20 cellular contexts compared by ENCODE assay signal in genomic region chr18:66511810-66512209, GRCh38.
DNase-seq lines count a peak whose midpoint lies in the region; ATAC-seq and TF ChIP-seq lines count a peak whose summit lies in the region.
"Had no signal": no experiment of that assay in that cellular context is flagged by ENCODE, and none has a peak within 500 bp of the region (broad histone marks: within the 10 kb centered on the region; RNA-seq: fewer than 3 reads in every experiment).

No MANE protein-coding gene starts in this region.

- H3K9me2 ChIP-seq in GM23338 (ENCODE audit: insufficient read depth): no peaks in the 10 kb centered on the region

- no peaks in the 10 kb centered on the region for H3K9me3 ChIP-seq in BLaER1 treated with 17β-estradiol and CSF1 and Interleukin-3, amounts not matched to agents 10 nM and 100 nM (replicated peaks in 1 of 11)
- no peaks in the 10 kb centered on the region for H3K9me3 ChIP-seq in left lung
- H3K9me3 ChIP-seq: heart right ventricle, sigmoid colon, suprapubic skin had no signal

- H3K4me3 ChIP-seq in BLaER1 treated with 17β-estradiol and CSF1 and Interleukin-3, amounts not matched to agents 10 nM and 100 nM: no peak overlapping the region
- H3K4me3 ChIP-seq in choroid plexus epithelial cell (ENCODE audit: low read depth, low read length): no peak overlapping the region
- no peak overlapping the region for H3K4me3 ChIP-seq in left lung
- no peak overlapping the region for H3K4me3 ChIP-seq in GM23338
- H3K4me3 ChIP-seq: coronary artery, heart right ventricle, sigmoid colon, suprapubic skin had no signal

- no peaks in the 10 kb centered on the region for H3K79me2 ChIP-seq in GM23338 (replicated peaks; ENCODE audit: insufficient read depth)

- H3K36me3 ChIP-seq in BLaER1 treated with 17β-estradiol and CSF1 and Interleukin-3, amounts not matched to agents 10 nM and 100 nM: no peaks in the 10 kb centered on the region
- no peaks in the 10 kb centered on the region for H3K36me3 ChIP-seq in left lung
- no peaks in the 10 kb centered on the region for H3K36me3 ChIP-seq in GM23338 (ENCODE audit: insufficient read depth)
- H3K36me3 ChIP-seq: heart right ventricle, sigmoid colon, suprapubic skin had no signal

- no peaks in the 10 kb centered on the region for H3F3A ChIP-seq in GM23338 (replicated peaks; ENCODE audit: low read depth)

- H3K27me3 Mint-ChIP-seq in GM23338 (ENCODE audit: insufficient read depth, low read depth, poor library complexity): no peaks in the 10 kb centered on the region
- H3K27me3 Mint-ChIP-seq: IgD-negative memory B cell had no signal

- DNase-seq in LoVo (ENCODE audit: low spot score): peak; percentile 26
- peak; percentile 62 for DNase-seq in choroid plexus epithelial cell (ENCODE audit: low read depth)
- DNase-seq in left lung: no peak
- DNase-seq in DMS79 treated with DMSO at 0.1 percent for 48 hours (lab: John Stamatoyannopoulos, UW): no peak
- DNase-seq in GM23338 (ENCODE audit: low spot score): no peak
- DNase-seq: activated CD4-positive, alpha-beta T cell treated with anti-CD3 and anti-CD28 coated beads for 1 hour; activated gamma-delta T cell treated with Interleukin-2 at 50 U/mL for 16 hours; aorta; erythroblast; heart right ventricle; islet precursor cell; NCI-H1092; sigmoid colon; stimulated activated CD4-positive, alpha-beta T cell treated with anti-CD3 and anti-CD28 coated beads, Interleukin-2, amount 100 ng/mL, for 24 hours had no signal

- H3K27me3 ChIP-seq in BLaER1 treated with 17β-estradiol and CSF1 and Interleukin-3, amounts not matched to agents 10 nM and 100 nM: no peaks in the 10 kb centered on the region
- no peaks in the 10 kb centered on the region for H3K27me3 ChIP-seq in left lung
- H3K27me3 ChIP-seq in GM23338 (ENCODE audit: insufficient read depth): no peaks in the 10 kb centered on the region
- H3K27me3 ChIP-seq: heart right ventricle, sigmoid colon, suprapubic skin had no signal

- intact Hi-C loops in left lung (cut with DNase I): no loop called here

- no peak overlapping the region for H3K9ac ChIP-seq in BLaER1 treated with 17β-estradiol and CSF1 and Interleukin-3, amounts not matched to agents 10 nM and 100 nM

- peaks cover 0 to 28% (median 8%) of the 10 kb centered on the region in 10 experiments; a peak in 11 of 20 replicates for H3K4me1 ChIP-seq in BLaER1 treated with 17β-estradiol and CSF1 and Interleukin-3, amounts not matched to agents 10 nM and 100 nM
- H3K4me1 ChIP-seq in left lung (no peaks in the 10 kb centered on the region), GM23338 (ENCODE audit: insufficient read depth) (peaks cover 7% of the 10 kb centered on the region)
- H3K4me1 ChIP-seq: sigmoid colon, suprapubic skin had no signal

- no peak overlapping the region for H2AFZ ChIP-seq in GM23338

- ATAC-seq in left lung: peak; percentile 76
- no peak for ATAC-seq in GM23338
- ATAC-seq in GM18861 (IDR thresholded peaks at IDR 0.05; ENCODE audit: unreplicated experiment): no peak
- ATAC-seq in GM18868 (IDR thresholded peaks at IDR 0.05; ENCODE audit: unreplicated experiment): no peak
- ATAC-seq: heart right ventricle had no signal

- no peaks in the 10 kb centered on the region for H4K20me1 ChIP-seq in BLaER1 treated with 17β-estradiol and CSF1 and Interleukin-3, amounts not matched to agents 10 nM and 100 nM
- no peaks in the 10 kb centered on the region for H4K20me1 ChIP-seq in GM23338 (replicated peaks; ENCODE audit: insufficient read depth)

- no peak overlapping the region for H3K4me3 Mint-ChIP-seq in GM23338
- H3K4me3 Mint-ChIP-seq: IgD-negative memory B cell had no signal

- H3K36me3 Mint-ChIP-seq in GM23338 (ENCODE audit: low read depth): no peaks in the 10 kb centered on the region
- H3K36me3 Mint-ChIP-seq: IgD-negative memory B cell had no signal

- H3K4me2 ChIP-seq in BLaER1 treated with 17β-estradiol and CSF1 and Interleukin-3, amounts not matched to agents 10 nM and 100 nM: peak overlapping the region in 5 of 11 experiments; percentile 19 to 60 (median 40); a peak in 9 of 22 replicates
- H3K4me2 ChIP-seq in GM23338: no peak overlapping the region

- no peak overlapping the region for H3K27ac Mint-ChIP-seq in GM23338
- H3K27ac Mint-ChIP-seq: IgD-negative memory B cell had no signal

- no peaks in the 10 kb centered on the region for H3K9me3 Mint-ChIP-seq in GM23338
- H3K9me3 Mint-ChIP-seq: IgD-negative memory B cell had no signal

- TF ChIP-seq CTCF in choroid plexus epithelial cell (conservative IDR thresholded peaks at IDR 0.05; ENCODE audit: low read depth, low read length) (no peak), left lung (IDR thresholded peaks at IDR 0.05) (no peak), GM23338 (conservative IDR thresholded peaks at IDR 0.05; ENCODE audit: low read depth in 2 of 2) (no peak)

- H3K27ac ChIP-seq in BLaER1 treated with 17β-estradiol and CSF1 and Interleukin-3, amounts not matched to agents 10 nM and 100 nM: peak overlapping the region in 8 of 11 experiments; percentile 9 to 72 (median 43); a peak in 12 of 22 replicates
- H3K27ac ChIP-seq in left lung: peak overlapping the region in 1 of 2 donors; percentile 55
- no peak overlapping the region for H3K27ac ChIP-seq in GM23338 (ENCODE audit: low read depth)
- H3K27ac ChIP-seq: coronary artery, heart right ventricle, sigmoid colon, suprapubic skin had no signal

- peaks cover 11% of the 10 kb centered on the region; the same call in 2 of the 3 replicates for H3K4me1 Mint-ChIP-seq in GM23338
- H3K4me1 Mint-ChIP-seq: IgD-negative memory B cell had no signal

TF ChIP-seq in GM23338, 12 proteins besides CTCF, POLR2A, EP300 and RAD21:
- TF ChIP-seq ZNF331 (CRISPR knock-in tag; IDR thresholded peaks at IDR 0.05; ENCODE audit: low read depth) (no peak), CREB1 (CRISPR knock-in tag; IDR thresholded peaks at IDR 0.05; ENCODE audit: low read depth) (no peak), ZNF114 (CRISPR knock-in tag; IDR thresholded peaks at IDR 0.05) (no peak), STAT1 (IDR thresholded peaks at IDR 0.05; ENCODE audit: unreplicated experiment) (no peak), EZH2phosphoT487 (IDR thresholded peaks at IDR 0.05; ENCODE audit: unreplicated experiment) (no peak), NANOG (IDR thresholded peaks at IDR 0.05; ENCODE audit: borderline replicate concordance) (no peak), POLR2AphosphoS5 (IDR thresholded peaks at IDR 0.05; ENCODE audit: low read depth) (no peak), EZH2 (IDR thresholded peaks at IDR 0.05; ENCODE audit: low read depth, unreplicated experiment) (no peak), REST (IDR thresholded peaks at IDR 0.05; ENCODE audit: unreplicated experiment) (no peak), ETS1 (IDR thresholded peaks at IDR 0.05) (no peak)

Comparison
In these comparisons a context has a peak if more than half of its experiments do, and no peak if none do; other contexts are left out.
1. DNase-seq: peak in LoVo (single experiment) and choroid plexus epithelial cell (single experiment); none in left lung (0 of 2), DMS79 treated with DMSO at 0.1 percent for 48 hours (single experiment) and GM23338 (single experiment).